24 cellular contexts compared by ENCODE assay signal in the genomic region with DNA sequence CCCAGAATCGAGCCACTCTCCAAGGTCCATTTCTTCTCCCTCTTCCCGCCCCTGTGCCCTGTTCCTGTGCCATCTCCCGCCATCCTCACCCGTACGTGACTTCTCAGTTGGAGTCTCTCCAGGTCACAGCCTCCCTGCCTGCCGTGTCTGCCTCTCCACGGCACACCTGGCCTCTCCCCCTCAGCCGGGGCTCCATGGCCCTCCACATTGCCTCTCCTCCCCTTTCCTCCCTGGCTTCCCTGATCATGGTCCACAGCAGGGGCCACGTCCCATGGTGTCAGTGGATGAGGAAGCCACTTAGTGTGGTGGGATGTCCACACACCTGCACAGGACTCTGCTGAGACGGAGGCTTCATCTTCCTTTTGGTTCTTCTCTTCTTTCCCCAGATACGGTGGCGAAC. TPM values are rescaled to one million over a fixed set of nuclear protein-coding genes. Genes with fewer than 3 reads are reported as not detected.
DNase-seq lines count a peak whose midpoint lies in the region; ATAC-seq and TF ChIP-seq lines count a peak whose summit lies in the region.
"Had no signal": no experiment of that assay in that cellular context is flagged by ENCODE, and none has a peak within 500 bp of the region (broad histone marks: within the 10 kb centered on the region; RNA-seq: fewer than 3 reads in every experiment).

No MANE protein-coding gene starts in this region.

- H3K27ac ChIP-seq in trophoblast cell (ENCODE audit: low read depth, low read length) (no peak overlapping the region), ovary (no peak overlapping the region)
- H3K27ac ChIP-seq: 22Rv1, A549, GM23248 had no signal

- H3K27ac Mint-ChIP-seq in activated CD4-positive, alpha-beta T cell treated with anti-CD3 and anti-CD28 coated beads, Interleukin-2, amount 10 ng/mL, durations not matched to agents 24 days and 14 days: peak overlapping the region; percentile 67
- H3K27ac Mint-ChIP-seq in type B pancreatic cell: no peak overlapping the region
- H3K27ac Mint-ChIP-seq: CD14-positive monocyte; CD4-positive, alpha-beta memory T cell; HFFc6; IgD-negative memory B cell had no signal

- no peaks in the 10 kb centered on the region for H3K36me3 Mint-ChIP-seq in activated CD4-positive, alpha-beta T cell treated with anti-CD3 and anti-CD28 coated beads, Interleukin-2, amount 10 ng/mL, durations not matched to agents 24 days and 14 days (ENCODE audit: low read depth)
- no peaks in the 10 kb centered on the region for H3K36me3 Mint-ChIP-seq in type B pancreatic cell
- H3K36me3 Mint-ChIP-seq: CD14-positive monocyte had no signal

- H3K27me3 ChIP-seq in trophoblast cell (ENCODE audit: insufficient read depth, low read length) (no peaks in the 10 kb centered on the region), ovary (no peaks in the 10 kb centered on the region)

- H2BK12ac ChIP-seq in trophoblast cell (ENCODE audit: low read length): peak overlapping the region; percentile 37

- H3K4me3 ChIP-seq in trophoblast cell (ENCODE audit: low read depth, low read length) (no peak overlapping the region), ovary (no peak overlapping the region)
- H3K4me3 ChIP-seq: A549, GM23248 had no signal

- no peak for TF ChIP-seq EP300 in ovary (IDR thresholded peaks at IDR 0.05)

- no peak overlapping the region for H3K4ac ChIP-seq in trophoblast cell (ENCODE audit: low read depth, low read length)

- H2BK5ac ChIP-seq in trophoblast cell (ENCODE audit: low read depth, low read length, poor library complexity): no peak overlapping the region

- no peak overlapping the region for H4K8ac ChIP-seq in trophoblast cell (ENCODE audit: low read depth, low read length)

- H2AK5ac ChIP-seq in trophoblast cell (ENCODE audit: low read length): no peak overlapping the region

- no peak overlapping the region for H3K18ac ChIP-seq in trophoblast cell (ENCODE audit: low read length)

- no peak overlapping the region for H4K91ac ChIP-seq in trophoblast cell (ENCODE audit: low read depth, low read length)

- WGBS in trophoblast cell (ENCODE audit: extremely low coverage, insufficient coverage, insufficient read length): no CpG with 5 or more reads among the region's 12 CpGs
- WGBS in ovary, 3 donors: 59 to 72% (median 64%) methylated on average over 12 of the region's 12 CpGs

- H3K79me2 ChIP-seq in trophoblast cell (ENCODE audit: control insufficient read depth, insufficient read depth, low read length, poor library complexity): peaks cover 3% of the 10 kb centered on the region

- no peak for ATAC-seq in GM18502 (IDR thresholded peaks at IDR 0.05; ENCODE audit: poor library complexity, unreplicated experiment)
- ATAC-seq: A549, HCT116, HepG2 had no signal

- no peaks in the 10 kb centered on the region for H3K4me1 Mint-ChIP-seq in activated CD4-positive, alpha-beta T cell treated with anti-CD3 and anti-CD28 coated beads, Interleukin-2, amount 10 ng/mL, durations not matched to agents 24 days and 14 days
- no peaks in the 10 kb centered on the region for H3K4me1 Mint-ChIP-seq in type B pancreatic cell (ENCODE audit: unreplicated experiment)
- H3K4me1 Mint-ChIP-seq: CD14-positive monocyte; CD4-positive, alpha-beta memory T cell; IgD-negative memory B cell had no signal

- H4K12ac ChIP-seq in trophoblast cell (ENCODE audit: low read depth, low read length): no peak overlapping the region

- H2BK120ac ChIP-seq in trophoblast cell (ENCODE audit: insufficient read depth, low read length, poor library complexity): no peak overlapping the region

- intact Hi-C loops in activated CD4-positive, alpha-beta T cell treated with anti-CD3 and anti-CD28 coated beads, Interleukin-2, amount 10 ng/mL, durations not matched to agents 24 days and 14 days (cut with micrococcal nuclease): no loop called here
- intact Hi-C loops in ovary (cut with DNase I): no loop called here

- no peak for TF ChIP-seq POLR2A in ovary (IDR thresholded peaks at IDR 0.05)

- H3K79me1 ChIP-seq in trophoblast cell (ENCODE audit: low read length): peaks cover 10% of the 10 kb centered on the region

- H2AFZ ChIP-seq in trophoblast cell (ENCODE audit: insufficient read depth, low read length, poor library complexity): no peak overlapping the region
- H2AFZ ChIP-seq: GM23248 had no signal

- no peak overlapping the region for H3K23ac ChIP-seq in trophoblast cell (ENCODE audit: low read length)

- H3K9me3 Mint-ChIP-seq in activated CD4-positive, alpha-beta T cell treated with anti-CD3 and anti-CD28 coated beads, Interleukin-2, amount 10 ng/mL, durations not matched to agents 24 days and 14 days: no peaks in the 10 kb centered on the region
- peaks cover under 1% of the 10 kb centered on the region for H3K9me3 Mint-ChIP-seq in type B pancreatic cell

- peaks cover 2% of the 10 kb centered on the region for H3K27me3 Mint-ChIP-seq in activated CD4-positive, alpha-beta T cell treated with anti-CD3 and anti-CD28 coated beads, Interleukin-2, amount 10 ng/mL, durations not matched to agents 24 days and 14 days
- peaks cover 9% of the 10 kb centered on the region for H3K27me3 Mint-ChIP-seq in type B pancreatic cell

- no peak for DNase-seq in activated CD4-positive, alpha-beta T cell treated with anti-CD3 and anti-CD28 coated beads, Interleukin-2, amount 10 ng/mL, durations not matched to agents 24 days and 14 days
- DNase-seq in activated CD4-positive, alpha-beta T cell treated with anti-CD3 and anti-CD28 coated beads, Interleukin-2, amount 50 U/mL, for 48 hours: no peak
- peak; percentile 35 for DNase-seq in islet precursor cell
- DNase-seq in trophoblast cell: no peak
- peak; percentile 48 for DNase-seq in type B pancreatic cell (ENCODE audit: extremely low spot score, unreplicated experiment)
- no peak for DNase-seq in GF-D8 (lab: John Stamatoyannopoulos, UW)
- DNase-seq in ovary: no peak
- DNase-seq: AML-193; CD4-positive, alpha-beta memory T cell; DMS153; DMS79; GDM1; GM23248; H7; HFFc6 had no signal

- TF ChIP-seq CTCF in type B pancreatic cell (conservative IDR thresholded peaks at IDR 0.05) (no peak), ovary (IDR thresholded peaks at IDR 0.05) (no peak)

- H3K4me2 ChIP-seq in trophoblast cell (ENCODE audit: low read length): no peak overlapping the region
- H3K4me2 ChIP-seq: A549 had no signal

- no peak overlapping the region for H3K9ac ChIP-seq in trophoblast cell (ENCODE audit: low read length)
- H3K9ac ChIP-seq: GM23248 had no signal

- H3K4me3 Mint-ChIP-seq in activated CD4-positive, alpha-beta T cell treated with anti-CD3 and anti-CD28 coated beads, Interleukin-2, amount 10 ng/mL, durations not matched to agents 24 days and 14 days: no peak overlapping the region
- no peak overlapping the region for H3K4me3 Mint-ChIP-seq in type B pancreatic cell
- H3K4me3 Mint-ChIP-seq: CD14-positive monocyte; CD4-positive, alpha-beta memory T cell; HFFc6; IgD-negative memory B cell had no signal

- no peak overlapping the region for H3K14ac ChIP-seq in trophoblast cell (ENCODE audit: low read length)

- H3K36me3 ChIP-seq in trophoblast cell (ENCODE audit: control insufficient read depth in 1 of 2, insufficient read depth in 2 of 2, low read length in 2 of 2) (no peaks in the 10 kb centered on the region), ovary (no peaks in the 10 kb centered on the region)

- H3K9me3 ChIP-seq in trophoblast cell (ENCODE audit: insufficient read depth, low read depth, low read length) (peaks cover 6% of the 10 kb centered on the region), ovary (no peaks in the 10 kb centered on the region)

- H3K4me1 ChIP-seq in trophoblast cell (ENCODE audit: control insufficient read depth in 1 of 2, insufficient read depth in 2 of 2, low read length in 2 of 2) (peaks cover 12 to 16% of the 10 kb centered on the region in 2 experiments), ovary (ENCODE audit: insufficient read depth) (no peaks in the 10 kb centered on the region)
- H3K4me1 ChIP-seq: A549 had no signal

RNA-seq across cellular contexts. Expression of gene PAEP, which starts 2.3 kb away (rescaled TPM):
- not detected in 2 replicates for total RNA-seq in activated CD4-positive, alpha-beta T cell treated with anti-CD3 and anti-CD28 coated beads, Interleukin-2, amount 10 ng/mL, durations not matched to agents 24 days and 14 days
- 4.9 and 5.6 TPM in 2 replicates for polyA plus RNA-seq in trophoblast cell (2013)
- not detected in 2 replicates for total RNA-seq in type B pancreatic cell (ENCODE audit: low replicate concordance)
- 1 to 10 TPM in 4 of 7 donors, under 1 TPM in 1, not detected in 2; 0.71 to 8.8 (median 1.4) TPM for total RNA-seq in ovary
- polyA plus RNA-seq in ovary: under 1 TPM; 0.41 to 0.57 TPM
- total RNA-seq: CD4-positive, alpha-beta memory T cell; Daoy; GM23248; H7; HFFc6 had no signal
- polyA plus RNA-seq: A549; BJ; CD14-positive monocyte; CD4-positive, alpha-beta memory T cell; GM23248; IgD-negative memory B cell had no signal

RNA-seq across cellular contexts. Expression of gene OBP2A, which starts 17.9 kb away (rescaled TPM):
- total RNA-seq in activated CD4-positive, alpha-beta T cell treated with anti-CD3 and anti-CD28 coated beads, Interleukin-2, amount 10 ng/mL, durations not matched to agents 24 days and 14 days: not detected in 2 replicates
- 0.08 TPM in 1 of 2 replicates, not detected in the other for polyA plus RNA-seq in trophoblast cell (2013)
- total RNA-seq in type B pancreatic cell (ENCODE audit: low replicate concordance): not detected in 2 replicates
- 1 to 10 TPM in 4 of 7 donors, not detected in 3; 1.4 to 7.8 (median 4.8) TPM for total RNA-seq in ovary
- polyA plus RNA-seq in ovary: not detected
- total RNA-seq: CD4-positive, alpha-beta memory T cell; Daoy; GM23248; H7; HepG2; HFFc6 had no signal
- polyA plus RNA-seq: A549; BJ; CD14-positive monocyte; CD4-positive, alpha-beta memory T cell; GM23248; IgD-negative memory B cell had no signal

RNA-seq across cellular contexts. Expression of gene LCN1, which starts 42.6 kb away (rescaled TPM):
- total RNA-seq in activated CD4-positive, alpha-beta T cell treated with anti-CD3 and anti-CD28 coated beads, Interleukin-2, amount 10 ng/mL, durations not matched to agents 24 days and 14 days: not detected in 2 replicates
- 0.14 and 0.15 TPM in 2 replicates for polyA plus RNA-seq in trophoblast cell (2013)
- total RNA-seq in type B pancreatic cell (ENCODE audit: low replicate concordance): not detected in 2 replicates
- total RNA-seq in ovary: 1 to 10 TPM in 2 of 7 donors, not detected in 5; 2.3 to 5.3 TPM
- polyA plus RNA-seq in ovary: not detected
- total RNA-seq: CD4-positive, alpha-beta memory T cell; Daoy; GM23248; H7; HepG2 had no signal
- polyA plus RNA-seq: A549; BJ; CD14-positive monocyte; CD4-positive, alpha-beta memory T cell; GM23248; HepG2; IgD-negative memory B cell had no signal

Comparison
In these comparisons a context has a peak if more than half of its experiments do, and no peak if none do; other contexts are left out.
1. DNase-seq: peak in islet precursor cell (single experiment) and type B pancreatic cell (single experiment); none in activated CD4-positive, alpha-beta T cell treated with anti-CD3 and anti-CD28 coated beads, Interleukin-2, amount 10 ng/mL, durations not matched to agents 24 days and 14 days (single experiment), activated CD4-positive, alpha-beta T cell treated with anti-CD3 and anti-CD28 coated beads, Interleukin-2, amount 50 U/mL, for 48 hours (0 of 2), trophoblast cell (0 of 2), GF-D8 (single experiment) and ovary (0 of 5).